In genomic region chr1:155273134-155273982, GRCh38 we compare ENCODE assay signal across 7 cellular contexts.
DNase-seq lines count a peak whose midpoint lies in the region; ATAC-seq and TF ChIP-seq lines count a peak whose summit lies in the region.

CLK2 (minus strand) TSS chr1:155273504; CDS start chr1:155270977, 2,527 bp downstream.

- DNase-seq in NCI-H2081 treated with DMSO at 0.1 percent for 48 hours (lab: John Stamatoyannopoulos, UW) (peak; percentile 94), T1000 (lab: John Stamatoyannopoulos, UW) (peak; percentile 88), astrocyte of the cerebellum (ENCODE audit: low read depth) (peak; percentile 68), hepatic stellate cell (ENCODE audit: low spot score) (peak; percentile 99), retina (peak; percentile 93)

- in situ Hi-C loops in astrocyte of the cerebellum (cut with HindIII; ENCODE audit: low sequenced_read_pairs), result no loop called here

- no peak for TF ChIP-seq CTCF in astrocyte of the cerebellum (IDR thresholded peaks at IDR 0.05; ENCODE audit: low read depth, low read length, missing control alignments)

- ATAC-seq in GM18511 (IDR thresholded peaks at IDR 0.05; ENCODE audit: unreplicated experiment) (peak; percentile 83), HG03025 (IDR thresholded peaks at IDR 0.05; ENCODE audit: low FRiP score, unreplicated experiment) (peak; percentile 59)

- peak within 1 kb of the TSS; percentile 82 for H3K4me3 ChIP-seq in astrocyte of the cerebellum (ENCODE audit: low read depth, low read length)

Comparison
In these comparisons a context has a peak if more than half of its experiments do, and no peak if none do; other contexts are left out.
1. Peak in every context shown above with its lines: DNase-seq, ATAC-seq and H3K4me3 ChIP-seq.